ENCODE assay signal across 8 cellular contexts in the genomic region with DNA sequence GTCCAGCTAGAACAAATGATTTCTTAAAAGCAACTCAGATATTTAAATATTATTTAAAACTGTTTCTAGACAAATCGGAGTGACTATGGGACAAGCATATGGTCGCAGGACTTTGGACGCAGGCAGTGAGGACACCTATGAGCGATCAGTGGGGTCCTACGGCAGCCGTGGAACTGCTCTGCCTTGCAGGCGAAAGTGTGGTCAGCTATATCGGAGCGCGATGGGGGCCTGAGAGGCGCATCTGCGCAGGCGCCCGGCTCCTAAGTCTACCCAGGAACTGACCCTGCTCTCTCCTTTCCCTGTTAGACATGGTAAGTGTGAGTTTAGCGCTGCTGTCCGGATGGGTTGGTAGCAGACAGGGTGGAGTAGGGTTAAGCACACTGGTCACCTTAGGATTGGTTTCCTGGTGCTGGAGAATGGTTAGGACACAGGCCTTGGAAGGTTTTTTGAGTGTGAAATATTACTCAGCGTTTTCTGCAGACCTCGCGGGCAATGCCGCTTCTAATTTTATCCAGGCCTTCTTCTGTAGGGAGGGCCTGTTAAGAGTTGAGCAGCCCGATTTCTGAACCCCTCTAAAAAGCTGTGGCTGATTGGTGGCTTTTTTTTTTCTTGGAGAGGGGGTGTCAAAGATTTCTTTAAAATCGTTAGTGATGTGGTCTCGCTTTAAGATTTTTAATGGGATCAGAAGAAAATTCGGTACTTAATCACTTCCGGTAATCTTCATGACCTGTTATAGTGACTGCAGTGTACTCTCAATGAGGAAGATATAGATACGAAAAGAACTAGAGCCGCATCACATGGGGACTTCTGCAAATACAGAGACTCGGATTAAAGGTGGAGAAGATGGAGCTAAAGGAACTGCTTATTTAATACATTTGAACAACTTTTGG. TPM values are rescaled to one million over a fixed set of nuclear protein-coding genes. Genes with fewer than 3 reads are reported as not detected.
DNase-seq lines count a peak whose midpoint lies in the region; ATAC-seq lines count a peak whose summit lies in the region.

Gene RABGGTB (plus strand): TSS at position 293 of the 890 bp plus-strand sequence. CDS start 16 bp downstream, at position 309.

- DNase-seq in NCI-H1092 treated with DMSO at 0.1 percent for 48 hours (lab: John Stamatoyannopoulos, UW), result peak; percentile 93
- peak; percentile 96 for DNase-seq in SKM-1 (lab: John Stamatoyannopoulos, UW; ENCODE audit: unreplicated experiment)
- peak; percentile 93 for DNase-seq in activated naive CD4-positive, alpha-beta T cell treated with anti-CD3 and anti-CD28 coated beads, Interleukin-2, amount 50 U/mL, for 72 hours (ENCODE audit: low spot score in 2 of 2)
- DNase-seq in glomerular endothelial cell (ENCODE audit: extremely low read depth, low read depth, low spot score), result peak; percentile 93
- peak; percentile 94 for DNase-seq in occipital lobe (lab: John Stamatoyannopoulos, UW)

- H3K4me3 ChIP-seq in GM08714 (ENCODE audit: low read length), result peak within 1 kb of the TSS; percentile 100

- peaks cover 0 to 3% of the 10 kb centered on the region in 2 donors for H3K9me3 Mint-ChIP-seq in activated naive CD4-positive, alpha-beta T cell treated with anti-CD3 and anti-CD28 coated beads, Interleukin-2, amount 50 U/mL, for 72 hours

- peak within 1 kb of the TSS; percentile 91 for H3K27ac ChIP-seq in temporal lobe (ENCODE audit: low read depth, low read length)

- peak; percentile 58 for ATAC-seq in HG02610 (IDR thresholded peaks at IDR 0.05; ENCODE audit: unreplicated experiment)
- peak; percentile 94 to 97 for ATAC-seq in activated naive CD4-positive, alpha-beta T cell treated with anti-CD3 and anti-CD28 coated beads, Interleukin-2, amount 50 U/mL, for 72 hours

- peaks cover 51 to 52% of the 10 kb centered on the region in 2 donors for H3K36me3 Mint-ChIP-seq in activated naive CD4-positive, alpha-beta T cell treated with anti-CD3 and anti-CD28 coated beads, Interleukin-2, amount 50 U/mL, for 72 hours

- H3K27ac Mint-ChIP-seq in activated naive CD4-positive, alpha-beta T cell treated with anti-CD3 and anti-CD28 coated beads, Interleukin-2, amount 50 U/mL, for 72 hours, result peak within 1 kb of the TSS; percentile 98 to 99

RNA-seq across cellular contexts. Expression of gene RABGGTB, which starts in this region (rescaled TPM):
- total RNA-seq in activated naive CD4-positive, alpha-beta T cell treated with anti-CD3 and anti-CD28 coated beads, Interleukin-2, amount 50 U/mL, for 72 hours, result 100 to 1,000 TPM; 148 TPM
- total RNA-seq in glomerular endothelial cell (40.0 and 48.6 TPM in 2 replicates), occipital lobe (90.2 TPM), temporal lobe (42.8 TPM)

Comparison
In these comparisons a context has a peak if more than half of its experiments do, and no peak if none do; other contexts are left out.
1. Peak in every context shown above with its lines: DNase-seq, ATAC-seq, H3K4me3 ChIP-seq and H3K27ac ChIP-seq.